ENCODE assay signal across 8 cellular contexts in the genomic region with DNA sequence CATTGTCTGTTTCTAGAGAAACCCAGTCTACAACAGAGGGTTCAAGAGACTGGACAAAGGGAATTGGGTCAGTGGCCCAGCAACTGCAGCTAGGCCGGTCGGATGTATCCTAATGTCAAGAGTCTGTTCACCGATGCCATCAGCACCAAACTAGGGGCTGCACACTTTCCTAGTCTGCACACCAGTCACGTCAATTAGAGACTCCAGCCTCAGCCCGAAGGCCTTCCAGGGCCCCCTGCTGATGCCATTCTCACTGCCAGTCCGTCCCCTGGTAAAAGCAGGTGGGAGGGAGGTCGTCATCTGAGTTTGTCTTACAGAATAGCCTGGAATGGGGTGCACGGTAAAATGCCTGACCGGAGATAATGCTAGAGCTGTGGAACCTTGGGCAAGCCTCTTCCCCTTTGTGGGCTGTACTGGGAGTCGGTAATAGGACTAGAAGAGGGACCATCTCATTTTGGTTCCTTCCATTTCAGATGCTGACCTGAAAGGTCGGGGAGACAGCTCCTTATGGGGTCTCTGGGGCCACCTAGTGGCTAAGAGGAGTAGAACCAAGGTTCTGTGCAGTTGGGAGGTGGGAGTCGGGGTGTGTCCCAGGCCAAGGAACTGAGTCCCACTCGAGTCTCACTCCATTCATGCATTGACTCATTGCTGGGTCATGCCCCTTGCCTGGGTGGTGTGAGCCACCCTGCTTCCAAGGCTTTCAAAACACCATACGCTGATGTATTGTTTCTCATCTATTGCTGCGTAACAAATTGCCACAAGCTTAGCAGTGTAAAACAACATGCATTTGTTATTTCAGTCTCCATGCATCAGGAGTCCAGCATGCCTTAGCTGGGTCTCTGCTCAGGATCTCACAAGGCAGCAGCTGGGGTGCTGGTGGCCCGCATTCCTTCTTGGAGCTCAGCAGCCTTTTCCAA. TPM values are rescaled to one million over a fixed set of nuclear protein-coding genes. Genes with fewer than 3 reads are reported as not detected.
DNase-seq lines count a peak whose midpoint lies in the region; ATAC-seq lines count a peak whose summit lies in the region.

No MANE protein-coding gene starts in this region.

- no peaks in the 10 kb centered on the region for H3K4me1 ChIP-seq in right cardiac atrium (ENCODE audit: control insufficient read depth, insufficient read depth, low read length)

- H3K27ac ChIP-seq in right cardiac atrium (ENCODE audit: low read length) = no peak overlapping the region

- no peaks in the 10 kb centered on the region for H3K27me3 ChIP-seq in right cardiac atrium (ENCODE audit: control insufficient read depth, insufficient read depth)

- DNase-seq in AG08396 (ENCODE audit: low spot score) (peak; percentile 77), NCI-H1105 (lab: John Stamatoyannopoulos, UW) (peak; percentile 57), SKM-1 treated with dmso at 0.1 percent for 144 hours (lab: John Stamatoyannopoulos, UW; ENCODE audit: unreplicated experiment) (peak; percentile 64), amniotic stem cell (lab: John Stamatoyannopoulos, UW) (peak; percentile 30), right cardiac atrium (peak in 1 of 3 donors; percentile 69), sciatic nerve (ENCODE audit: low spot score) (no peak)

- ATAC-seq in GM18520 (IDR thresholded peaks at IDR 0.05; ENCODE audit: unreplicated experiment) = peak; percentile 35
- ATAC-seq in right cardiac atrium = peak; percentile 2 to 15
- ATAC-seq in sciatic nerve = peak; percentile 39
- no peak for ATAC-seq in HG03025 (IDR thresholded peaks at IDR 0.05; ENCODE audit: low FRiP score, unreplicated experiment)

- no peaks in the 10 kb centered on the region for H3K9me3 ChIP-seq in right cardiac atrium (ENCODE audit: control insufficient read depth, low read length)

- no peak overlapping the region for H3K4me3 ChIP-seq in right cardiac atrium (ENCODE audit: low read length)

- intact Hi-C loops in right cardiac atrium (cut with DNase I) = loop anchor here in 1 of 4 donors (10.0 kb wide), 1 partner anchor 116 kb away; no protein-coding TSS in a partner anchor
- intact Hi-C loops in sciatic nerve (cut with DNase I) = loop anchor here (10.0 kb wide), 1 partner anchor 56 kb away; no protein-coding TSS in a partner anchor

- WGBS in right cardiac atrium = 45% methylated on average over 16 of the region's 16 CpGs

RNA-seq across cellular contexts. Expression of a gene that starts 5.1 kb away (rescaled TPM):
- 10 to 100 TPM in 3 of 4 donors, 1 to 10 TPM in 1; 7.4 to 13.7 (median 11.8) TPM for total RNA-seq in right cardiac atrium
- polyA plus RNA-seq in right cardiac atrium = 5.1 TPM
- 17.0 TPM for total RNA-seq in sciatic nerve

RNA-seq across cellular contexts. Expression of a gene that starts 16.4 kb away (rescaled TPM):
- total RNA-seq in right cardiac atrium = 10 to 100 TPM; 24.5 to 30.9 (median 24.8) TPM
- 26.6 TPM for polyA plus RNA-seq in right cardiac atrium
- 39.6 TPM for total RNA-seq in sciatic nerve

RNA-seq across cellular contexts. Expression of a gene that starts 33.1 kb away (rescaled TPM):
- total RNA-seq in right cardiac atrium (10 to 100 TPM; 13.0 to 14.3 (median 13.9) TPM), sciatic nerve (15.6 TPM)
- 10.5 TPM for polyA plus RNA-seq in right cardiac atrium

RNA-seq across cellular contexts. Expression of a gene that starts 39.9 kb away (rescaled TPM):
- total RNA-seq in right cardiac atrium (1 to 10 TPM; 4.8 to 9.1 (median 6.9) TPM), sciatic nerve (8.7 TPM)
- 4.2 TPM for polyA plus RNA-seq in right cardiac atrium

RNA-seq across cellular contexts. Expression of a gene that starts 50.1 kb away (rescaled TPM):
- total RNA-seq in right cardiac atrium = 1 to 10 TPM in 1 of 4 donors, under 1 TPM in 3; 0.49 to 2.1 (median 0.66) TPM
- 1.0 TPM for polyA plus RNA-seq in right cardiac atrium
- 6.2 TPM for total RNA-seq in sciatic nerve
